8 cellular contexts compared by ENCODE assay signal in genomic region chr14:104968153-104968527, GRCh38. TPM values are rescaled to one million over a fixed set of nuclear protein-coding genes. Genes with fewer than 3 reads are reported as not detected.
DNase-seq lines count a peak whose midpoint lies in the region; ATAC-seq and TF ChIP-seq lines count a peak whose summit lies in the region.

No MANE protein-coding gene starts in this region.

- peak; percentile 3 for DNase-seq in SHP77 treated with DMSO at 0.1 percent for 48 hours (lab: John Stamatoyannopoulos, UW)
- no peak for DNase-seq in SHP77 (lab: John Stamatoyannopoulos, UW)
- peak; percentile 80 for DNase-seq in endodermal cell
- DNase-seq in lung (ENCODE audit: low spot score) = peak; percentile 56
- DNase-seq in uterus = peak; percentile 89 to 93
- DNase-seq in NCI-H774 (lab: John Stamatoyannopoulos, UW) = no peak
- DNase-seq in COLO829 (ENCODE audit: low spot score) = no peak

- intact Hi-C loops in uterus (cut with DNase I; ENCODE audit: low total_unique reads) = no loop called here

- H3K4me3 Mint-ChIP-seq in endodermal cell = peak overlapping the region; percentile 33

- H3K27me3 Mint-ChIP-seq in endodermal cell (ENCODE audit: insufficient read depth) = peaks cover 5% of the 10 kb centered on the region

- H3K27ac Mint-ChIP-seq in endodermal cell = no peak overlapping the region

- TF ChIP-seq CTCF in endodermal cell (conservative IDR thresholded peaks at IDR 0.05) (no peak), lung (IDR thresholded peaks at IDR 0.05; ENCODE audit: control extremely low read depth, extremely low read depth) (no peak), uterus (IDR thresholded peaks at IDR 0.05) (no peak)

- no peaks in the 10 kb centered on the region for H3K27me3 ChIP-seq in endodermal cell (ENCODE audit: control insufficient read depth, insufficient read depth, low read length, poor library complexity, severe bottlenecking)
- no peaks in the 10 kb centered on the region for H3K27me3 ChIP-seq in lung (ENCODE audit: control insufficient read depth, insufficient read depth)
- no peaks in the 10 kb centered on the region for H3K27me3 ChIP-seq in uterus

- H3K4me3 ChIP-seq in endodermal cell (ENCODE audit: low read length) (no peak overlapping the region), lung (no peak overlapping the region), uterus (peak overlapping the region; percentile 34 to 38)

- peaks cover 3% of the 10 kb centered on the region for H3K4me1 Mint-ChIP-seq in endodermal cell

- H3K9me3 ChIP-seq in endodermal cell (ENCODE audit: control insufficient read depth, low read length) (no peaks in the 10 kb centered on the region), lung (ENCODE audit: control insufficient read depth in 2 of 2, insufficient read depth in 1 of 2, low read length in 1 of 2) (peaks cover 0 to 3% of the 10 kb centered on the region in 2 donors), uterus (no peaks in the 10 kb centered on the region)

- ATAC-seq in lung (ENCODE audit: insufficient read depth, low FRiP score) = no peak
- no peak for ATAC-seq in GM18873 (IDR thresholded peaks at IDR 0.05; ENCODE audit: low FRiP score, unreplicated experiment)

- H3K4me1 ChIP-seq in endodermal cell (ENCODE audit: control insufficient read depth, insufficient read depth, low read length) (no peaks in the 10 kb centered on the region), lung (ENCODE audit: control insufficient read depth in 2 of 2, insufficient read depth in 2 of 2, low read length in 2 of 2) (peaks cover 0 to 33% of the 10 kb centered on the region in 2 donors), uterus (peaks cover 11 to 16% of the 10 kb centered on the region in 2 donors)

- H3K27ac ChIP-seq in endodermal cell (ENCODE audit: low read depth, low read length) (no peak overlapping the region), lung (ENCODE audit: low read depth in 1 of 2, low read length in 1 of 2) (peak overlapping the region in 1 of 2 donors; percentile 80), uterus (peak overlapping the region; percentile 95 to 99)

- TF ChIP-seq POLR2A in uterus (IDR thresholded peaks at IDR 0.05) = no peak

- no peaks in the 10 kb centered on the region for H3K9me3 Mint-ChIP-seq in endodermal cell

- H3K36me3 Mint-ChIP-seq in endodermal cell (ENCODE audit: low read depth) = no peaks in the 10 kb centered on the region

- no peak overlapping the region for H3K9ac ChIP-seq in endodermal cell (ENCODE audit: extremely low read depth, low read length, poor library complexity, severe bottlenecking)

- 40 to 59% methylated on average over 1 to 12 of the region's 12 CpGs for WGBS in endodermal cell (ENCODE audit: insufficient coverage in 1 of 2, insufficient read length in 1 of 2), 2 experiments
- WGBS in lung, 2 donors = 13% methylated on average over 12 of the region's 12 CpGs

- H3K36me3 ChIP-seq in endodermal cell (ENCODE audit: control insufficient read depth, insufficient read depth, low read length) (no peaks in the 10 kb centered on the region), lung (ENCODE audit: control insufficient read depth in 2 of 2, insufficient read depth in 2 of 2, low read length in 2 of 2) (no peaks in the 10 kb centered on the region), uterus (no peaks in the 10 kb centered on the region)

RNA-seq across cellular contexts. Expression of gene AHNAK2, which starts 10.0 kb away (rescaled TPM):
- 1 to 10 TPM in 1 of 2 donors, under 1 TPM in 1; 0.93 to 2.2 TPM for total RNA-seq in endodermal cell
- polyA plus RNA-seq in endodermal cell (2013, experiment 1 of 2) = 3.5 TPM
- 3.0 TPM for polyA plus RNA-seq in endodermal cell (2013, experiment 2 of 2)
- total RNA-seq in lung = 10 to 100 TPM in 1 of 2 donors, 1 to 10 TPM in 1; 8.1 to 26.6 TPM
- 1 to 10 TPM; 3.5 to 8.1 TPM for polyA plus RNA-seq in lung
- total RNA-seq in uterus = 100 to 1,000 TPM in 1 of 4 donors, 10 to 100 TPM in 3; 44.9 to 175 (median 71.7) TPM

RNA-seq across cellular contexts. Expression of gene CLBA1, which starts 17.4 kb away (rescaled TPM):
- total RNA-seq in endodermal cell = 10 to 100 TPM; 11.2 to 12.5 TPM
- polyA plus RNA-seq in endodermal cell (2013, experiment 1 of 2) = 9.8 TPM
- polyA plus RNA-seq in endodermal cell (2013, experiment 2 of 2) = 9.0 TPM
- 10 to 100 TPM; 15.0 to 22.3 TPM for total RNA-seq in lung
- 10 to 100 TPM; 12.3 to 12.5 TPM for polyA plus RNA-seq in lung
- 10 to 100 TPM in 2 of 4 donors, 1 to 10 TPM in 1, not detected in 1; 1.3 to 11.1 (median 10.1) TPM for total RNA-seq in uterus

RNA-seq across cellular contexts. Expression of gene PLD4, which starts 43.5 kb away (rescaled TPM):
- not detected for total RNA-seq in endodermal cell
- 0.04 TPM for polyA plus RNA-seq in endodermal cell (2013, experiment 1 of 2)
- not detected for polyA plus RNA-seq in endodermal cell (2013, experiment 2 of 2)
- total RNA-seq in lung = 1 to 10 TPM in 1 of 2 donors, under 1 TPM in 1; 0.92 to 6.3 TPM
- under 1 TPM; 0.71 to 0.84 TPM for polyA plus RNA-seq in lung
- 10 to 100 TPM in 1 of 4 donors, 1 to 10 TPM in 1, not detected in 2; 1.3 to 10.9 TPM for total RNA-seq in uterus

RNA-seq across cellular contexts. Expression of gene CDCA4, which starts 52.7 kb away (rescaled TPM):
- total RNA-seq in endodermal cell (10 to 100 TPM; 46.6 to 65.1 TPM), lung (1 to 10 TPM; 7.5 to 8.4 TPM), uterus (10 to 100 TPM in 2 of 4 donors, 1 to 10 TPM in 2; 2.3 to 43.3 (median 10.3) TPM)
- 52.4 TPM for polyA plus RNA-seq in endodermal cell (2013, experiment 1 of 2)
- polyA plus RNA-seq in endodermal cell (2013, experiment 2 of 2) = 53.2 TPM
- 1 to 10 TPM; 8.0 to 9.8 TPM for polyA plus RNA-seq in lung

Comparison
In these comparisons a context has a peak if more than half of its experiments do, and no peak if none do; other contexts are left out.
1. DNase-seq: peak in SHP77 treated with DMSO at 0.1 percent for 48 hours (single experiment), endodermal cell (single experiment), lung (single experiment) and uterus (2 of 2); none in SHP77 (0 of 2), NCI-H774 (single experiment) and COLO829 (single experiment).
2. H3K4me3 ChIP-seq: peak in uterus (2 of 2); none in endodermal cell (single experiment) and lung (single experiment).